8 cellular contexts compared by ENCODE assay signal in genomic region chr4:27010334-27010940, GRCh38.
DNase-seq lines count a peak whose midpoint lies in the region; ATAC-seq and TF ChIP-seq lines count a peak whose summit lies in the region.

No MANE protein-coding gene starts in this region.

- no peaks in the 10 kb centered on the region for H3K79me2 ChIP-seq in DND-41 (ENCODE audit: insufficient read depth, low read length)

- DNase-seq in DND-41: peak; percentile 61
- DNase-seq in KBM-7: peak; percentile 59
- DNase-seq in SIG-M5 (lab: John Stamatoyannopoulos, UW): peak; percentile 3
- peak; percentile 66 for DNase-seq in activated naive CD4-positive, alpha-beta T cell treated with Interleukin-2 at 50 U/mL for 16 hours
- peak; percentile 64 for DNase-seq in glomerular visceral epithelial cell (ENCODE audit: extremely low spot score)
- DNase-seq in psoas muscle: peak; percentile 42 to 66
- DNase-seq in NCI-H187 treated with DMSO at 0.1 percent for 48 hours (lab: John Stamatoyannopoulos, UW): no peak

- no peak overlapping the region for H3K27ac ChIP-seq in DND-41 (ENCODE audit: low read length)
- H3K27ac ChIP-seq in psoas muscle: no peak overlapping the region

- H3K4me3 ChIP-seq in DND-41 (ENCODE audit: low read depth in 1 of 2, low read length in 2 of 2): no peak overlapping the region
- H3K4me3 ChIP-seq in psoas muscle: no peak overlapping the region

- no peak overlapping the region for H3K9ac ChIP-seq in DND-41 (ENCODE audit: low read depth, low read length)

- in situ Hi-C loops in KBM-7 (cut with MboI; ENCODE audit: low pct_unique_long_range_greater_than_20kb, low sequenced_read_pairs): no loop called here

- 30 to 40% (median 36%) methylated on average over 6 of the region's 6 CpGs for WGBS in psoas muscle, 3 donors

- ATAC-seq in DND-41 (ENCODE audit: insufficient read depth, low read depth) (peak; percentile 84), GM21576 (IDR thresholded peaks at IDR 0.05; ENCODE audit: unreplicated experiment) (peak; percentile 83), psoas muscle (peak; percentile 71 to 90 (median 77))

- no peak overlapping the region for H2AFZ ChIP-seq in DND-41 (ENCODE audit: low read depth, low read length)

- H3K9me3 ChIP-seq in DND-41 (ENCODE audit: insufficient read depth, low read length, severe bottlenecking): no peaks in the 10 kb centered on the region
- no peaks in the 10 kb centered on the region for H3K9me3 ChIP-seq in psoas muscle

- no peaks in the 10 kb centered on the region for H3K27me3 ChIP-seq in DND-41 (ENCODE audit: insufficient read depth, low read length, poor library complexity)
- no peaks in the 10 kb centered on the region for H3K27me3 ChIP-seq in psoas muscle (ENCODE audit: insufficient read depth in 3 of 3, low read length in 2 of 3)

- TF ChIP-seq CTCF in DND-41 (IDR thresholded peaks at IDR 0.05; ENCODE audit: borderline replicate concordance, extremely low read depth, low read length, poor library complexity, severe bottlenecking) (peak; percentile 87), psoas muscle (IDR thresholded peaks at IDR 0.05) (peak; percentile 94)

- no peaks in the 10 kb centered on the region for H4K20me1 ChIP-seq in DND-41 (ENCODE audit: insufficient read depth, low read length)

- H3K36me3 ChIP-seq in DND-41 (ENCODE audit: insufficient read depth, low read length) (peaks cover 11% of the 10 kb centered on the region), psoas muscle (ENCODE audit: insufficient read depth in 1 of 2, low read depth in 1 of 2) (peaks cover 0 to 7% of the 10 kb centered on the region in 2 donors)

- peaks cover 6% of the 10 kb centered on the region for H3K4me1 ChIP-seq in DND-41 (ENCODE audit: insufficient read depth, low read length)
- H3K4me1 ChIP-seq in psoas muscle: peaks cover 3% of the 10 kb centered on the region

- H3K4me2 ChIP-seq in DND-41 (ENCODE audit: insufficient read depth, low read length): no peak overlapping the region

- intact Hi-C loops in psoas muscle (cut with DNase I): loop anchor here (2.0 to 5.0 kb wide), 3 partner anchors 288 to 552 kb away; no protein-coding TSS in a partner anchor
